In genomic region chr16:66267287-66268137, GRCh38 we compare ENCODE assay signal across 18 cellular contexts.
DNase-seq lines count a peak whose midpoint lies in the region; ATAC-seq, FAIRE-seq and TF ChIP-seq lines count a peak whose summit lies in the region.
"Had no signal": no experiment of that assay in that cellular context is flagged by ENCODE, and none has a peak within 500 bp of the region (broad histone marks: within the 10 kb centered on the region; RNA-seq: fewer than 3 reads in every experiment).

No MANE protein-coding gene starts in this region.

- no peaks in the 10 kb centered on the region for H4K20me1 ChIP-seq in mammary epithelial cell (ENCODE audit: insufficient read depth, low read length)
- H4K20me1 ChIP-seq in H1 (replicated peaks in 1 of 2; ENCODE audit: control insufficient read depth in 1 of 2, insufficient read depth in 2 of 2, low read length in 2 of 2) = no peaks in the 10 kb centered on the region
- H4K20me1 ChIP-seq in Karpas-422 (ENCODE audit: insufficient read depth, low read depth, low read length) = no peaks in the 10 kb centered on the region

- WGBS in mammary epithelial cell (ENCODE audit: low coverage, missing lambda C conversion rate) = 93% methylated on average over 12 of the region's 12 CpGs
- 77% methylated on average over 11 of the region's 12 CpGs; no CpG with 5 or more reads in 1 of the 2 experiments for WGBS in H1 (ENCODE audit: extremely low coverage in 1 of 2, insufficient coverage in 1 of 2, insufficient read length in 1 of 2, insufficient replicate concordance in 2 of 2, low coverage in 1 of 2, low lambda C conversion rate in 2 of 2, missing lambda C conversion rate in 1 of 2), 2 experiments

- H2AK5ac ChIP-seq in H1 (ENCODE audit: low read depth, low read length) = no peak overlapping the region

- H3K4ac ChIP-seq in H1 (replicated peaks; ENCODE audit: insufficient read length, low read depth, low read length) = no peak overlapping the region

- in situ Hi-C loops in mammary epithelial cell (cut with MboI; ENCODE audit: low sequenced_read_pairs in 2 of 2) = no loop called here

- TF ChIP-seq CTCF in breast epithelium (IDR thresholded peaks at IDR 0.05) = no peak
- no peak for TF ChIP-seq CTCF in mammary epithelial cell (conservative IDR thresholded peaks at IDR 0.05 in 1 of 2, IDR thresholded peaks at IDR 0.05 in 1 of 2; ENCODE audit: extremely low read depth in 1 of 2, insufficient read depth in 1 of 2, low read depth in 1 of 2, low read length in 2 of 2)
- no peak for TF ChIP-seq CTCF in H1 (IDR thresholded peaks at IDR 0.05; ENCODE audit: control extremely low read depth in 1 of 3, insufficient read depth in 1 of 3, low read depth in 1 of 3, low read length in 3 of 3)
- no peak for TF ChIP-seq CTCF in nephron (IDR thresholded peaks at IDR 0.05; ENCODE audit: unreplicated experiment in 3 of 3)
- no peak for TF ChIP-seq CTCF in uterus (IDR thresholded peaks at IDR 0.05)

- H3K27ac ChIP-seq in breast epithelium = peak overlapping the region; percentile 61 to 64
- H3K27ac ChIP-seq in mammary epithelial cell (ENCODE audit: insufficient read depth, low read depth, low read length) = no peak overlapping the region
- no peak overlapping the region for H3K27ac ChIP-seq in H1 (ENCODE audit: low read depth, low read length)
- H3K27ac ChIP-seq in uterus = peak overlapping the region; percentile 5 to 71
- no peak overlapping the region for H3K27ac ChIP-seq in Karpas-422 (ENCODE audit: low read length)
- H3K27ac ChIP-seq: PC-9 had no signal

- H3K4me2 ChIP-seq in mammary epithelial cell (ENCODE audit: insufficient read depth, low read depth, low read length) = no peak overlapping the region
- H3K4me2 ChIP-seq in H1 (ENCODE audit: insufficient read depth in 1 of 2, low read depth in 2 of 2, low read length in 2 of 2) = no peak overlapping the region
- no peak overlapping the region for H3K4me2 ChIP-seq in Karpas-422 (ENCODE audit: low read depth, low read length, poor library complexity, severe bottlenecking)
- H3K4me2 ChIP-seq: PC-9 had no signal

- CTCF ChIA-PET in mammary epithelial cell (lab: Charles Lee; ENCODE audit: low non-redundant PET) = no interaction called here
- CTCF ChIA-PET in H1 (lab: Charles Lee; ENCODE audit: partially characterized antibody) = interaction anchor here (0.6 to 1.2 kb wide), 7 partner anchors 22 to 688 kb away, joined by 3 to 5 read pairs (median 3); no protein-coding TSS in a partner anchor

- no peak for ATAC-seq in GM19463 (IDR thresholded peaks at IDR 0.05; ENCODE audit: unreplicated experiment)
- no peak for ATAC-seq in HG02763 (IDR thresholded peaks at IDR 0.05; ENCODE audit: unreplicated experiment)
- ATAC-seq: naive thymus-derived CD8-positive, alpha-beta T cell had no signal

- H3K9ac ChIP-seq in mammary epithelial cell (ENCODE audit: insufficient read depth, low read length) (no peak overlapping the region), H1 (replicated peaks in 1 of 4; ENCODE audit: extremely low read depth in 1 of 4, low read depth in 3 of 4, low read length in 3 of 4) (no peak overlapping the region; a peak in 1 of 7 replicates), Karpas-422 (ENCODE audit: low read length) (no peak overlapping the region)

- H2BK120ac ChIP-seq in H1 (replicated peaks; ENCODE audit: low read depth, low read length) = no peak overlapping the region

- no peaks in the 10 kb centered on the region for H3K9me2 ChIP-seq in Karpas-422 (replicated peaks; ENCODE audit: insufficient read depth, low read length)

- no peaks in the 10 kb centered on the region for H3K36me3 ChIP-seq in breast epithelium
- H3K36me3 ChIP-seq in mammary epithelial cell (ENCODE audit: insufficient read depth, low read length) = no peaks in the 10 kb centered on the region
- no peaks in the 10 kb centered on the region for H3K36me3 ChIP-seq in H1 (ENCODE audit: control insufficient read depth in 2 of 4, insufficient read depth in 4 of 4, low read length in 3 of 4)
- no peaks in the 10 kb centered on the region for H3K36me3 ChIP-seq in uterus
- no peaks in the 10 kb centered on the region for H3K36me3 ChIP-seq in Karpas-422 (ENCODE audit: insufficient read depth, low read length)

- intact Hi-C loops in breast epithelium (cut with DNase I; ENCODE audit: low total_unique reads) (loop anchor here (5.0 kb wide), 1 partner anchor 180 kb away; no protein-coding TSS in a partner anchor), mammary epithelial cell (cut with micrococcal nuclease) (no loop called here), uterus (cut with DNase I; ENCODE audit: low total_unique reads) (no loop called here)

- dilution Hi-C loops in mammary epithelial cell (cut with HindIII; ENCODE audit: low sequenced_read_pairs) = loop anchor here (25.0 kb wide), 1 partner anchor 880 kb away; no protein-coding TSS in a partner anchor

- no peak overlapping the region for H3K14ac ChIP-seq in H1 (ENCODE audit: insufficient read length)

- no peak overlapping the region; the same call in 1 of the 2 replicates for H3K18ac ChIP-seq in H1 (ENCODE audit: extremely low read depth, low read length)

- H3K23me2 ChIP-seq in H1 (ENCODE audit: low read depth, low read length) = no peaks in the 10 kb centered on the region; the same call in 1 of the 2 replicates

- H3K79me2 ChIP-seq in mammary epithelial cell (ENCODE audit: insufficient read depth, low read length) = no peaks in the 10 kb centered on the region
- H3K79me2 ChIP-seq in H1 (ENCODE audit: control insufficient read depth in 1 of 2, insufficient read depth in 2 of 2, low read length in 2 of 2) = no peaks in the 10 kb centered on the region
- H3K79me2 ChIP-seq in Karpas-422 (ENCODE audit: low read length) = no peaks in the 10 kb centered on the region

- H3K27me3 ChIP-seq in breast epithelium = no peaks in the 10 kb centered on the region
- H3K27me3 ChIP-seq in mammary epithelial cell (ENCODE audit: insufficient read depth, low read length) = no peaks in the 10 kb centered on the region
- H3K27me3 ChIP-seq in H1 (replicated peaks in 1 of 4; ENCODE audit: control insufficient read depth in 3 of 4, extremely low read depth in 1 of 4, insufficient read depth in 3 of 4, low read length in 3 of 4) = peaks cover 0 to 10% (median 3%) of the 10 kb centered on the region in 4 experiments; a peak in 5 of 7 replicates
- no peaks in the 10 kb centered on the region for H3K27me3 ChIP-seq in uterus
- no peaks in the 10 kb centered on the region for H3K27me3 ChIP-seq in Karpas-422 (ENCODE audit: low read length)

- H4K91ac ChIP-seq in H1 (replicated peaks; ENCODE audit: insufficient read length, low read length) = no peak overlapping the region

- H3K4me3 ChIP-seq in breast epithelium (no peak overlapping the region), mammary epithelial cell (replicated peaks in 1 of 3; ENCODE audit: insufficient read depth in 1 of 3, low read depth in 2 of 3, low read length in 3 of 3) (no peak overlapping the region), H1 (ENCODE audit: extremely low read depth in 1 of 4, insufficient read depth in 2 of 4, low read depth in 3 of 4, low read length in 4 of 4) (no peak overlapping the region), uterus (no peak overlapping the region), Karpas-422 (ENCODE audit: low read length) (no peak overlapping the region)
- H3K4me3 ChIP-seq: PC-9 had no signal

- no peak for TF ChIP-seq POLR2A in breast epithelium (IDR thresholded peaks at IDR 0.05)
- no peak for TF ChIP-seq POLR2A in H1 (IDR thresholded peaks at IDR 0.05; ENCODE audit: control extremely low read depth in 1 of 2, low read depth in 2 of 2, low read length in 2 of 2)
- no peak for TF ChIP-seq POLR2A in uterus (IDR thresholded peaks at IDR 0.05)

- no peak overlapping the region for H4K8ac ChIP-seq in H1 (ENCODE audit: extremely low read depth, insufficient read depth, low read length)

- 0 out of 2 replicates have a peak overlapping the region, but pooled peaks have one; percentile 49 for H2BK5ac ChIP-seq in H1 (ENCODE audit: low read depth, low read length)

- peak; percentile 15 to 35 for DNase-seq in breast epithelium (ENCODE audit: low spot score in 2 of 2)
- DNase-seq in mammary epithelial cell = no peak
- DNase-seq in H1 (ENCODE audit: low read depth in 1 of 2, low spot score in 2 of 2) = no peak
- peak in 1 of 2 donors; percentile 25 for DNase-seq in uterus
- DNase-seq in Karpas-422 = no peak
- DNase-seq: activated CD4-positive, alpha-beta T cell treated with anti-CD3 and anti-CD28 coated beads, Interleukin-2, amount 50 U/mL, for 1 hour; central memory CD4-positive, alpha-beta T cell; naive thymus-derived CD8-positive, alpha-beta T cell; NCI-H1048; NCI-H774; PC-9; stimulated activated CD4-positive, alpha-beta T cell treated with anti-CD3 and anti-CD28 coated beads, Interleukin-2, amount 100 ng/mL, for 24 hours had no signal

- no peak for TF ChIP-seq RAD21 in H1 (IDR thresholded peaks at IDR 0.05 in 1 of 2, conservative IDR thresholded peaks at IDR 0.05 in 1 of 2; ENCODE audit: low read depth in 2 of 2, low read length in 2 of 2)

- H2BK15ac ChIP-seq in H1 (ENCODE audit: low read length) = peak overlapping the region; percentile 83; the same call in 1 of the 2 replicates

- H3K9me3 ChIP-seq in breast epithelium (no peaks in the 10 kb centered on the region), mammary epithelial cell (replicated peaks; ENCODE audit: insufficient read depth, low read length) (no peaks in the 10 kb centered on the region), H1 (ENCODE audit: insufficient read depth in 2 of 2, low read depth in 1 of 2, low read length in 1 of 2) (no peaks in the 10 kb centered on the region), uterus (no peaks in the 10 kb centered on the region), Karpas-422 (ENCODE audit: low read length) (no peaks in the 10 kb centered on the region)

- FAIRE-seq in H1 (lab: Jason Lieb, UNC) = no peak
- FAIRE-seq: A204.1 had no signal

- peak overlapping the region in 2 of 3 experiments; percentile 20 to 38 for H3K4me3 Mint-ChIP-seq in nephron
- H3K4me3 Mint-ChIP-seq: CD4-positive, alpha-beta T cell; IgD-negative memory B cell; naive thymus-derived CD8-positive, alpha-beta T cell had no signal

- H2AFZ ChIP-seq in mammary epithelial cell (ENCODE audit: low read depth, low read length) (no peak overlapping the region), H1 (ENCODE audit: low read length) (0 out of 2 replicates have a peak overlapping the region, but pooled peaks have one; percentile 15), Karpas-422 (ENCODE audit: low read length) (no peak overlapping the region)
- H2AFZ ChIP-seq: PC-9 had no signal

- peaks cover 10% of the 10 kb centered on the region for H3K27me3 Mint-ChIP-seq in nephron (ENCODE audit: low read depth)

- H3K27ac Mint-ChIP-seq in nephron = peak overlapping the region; percentile 95 to 98 (median 97)
- H3K27ac Mint-ChIP-seq: CD4-positive, alpha-beta T cell; IgD-negative memory B cell; naive thymus-derived CD8-positive, alpha-beta T cell had no signal

- no peaks in the 10 kb centered on the region for H3K79me1 ChIP-seq in H1 (ENCODE audit: low read depth, low read length)

- TF ChIP-seq EP300 in H1 (IDR thresholded peaks at IDR 0.05; ENCODE audit: borderline replicate concordance in 1 of 2, low read depth in 2 of 2, low read length in 2 of 2) = no peak

- H3K4me1 ChIP-seq in breast epithelium = no peaks in the 10 kb centered on the region
- peaks cover 21% of the 10 kb centered on the region for H3K4me1 ChIP-seq in mammary epithelial cell (ENCODE audit: insufficient read depth, low read length)
- peaks cover 0 to 10% (median 6%) of the 10 kb centered on the region in 4 experiments; a peak in 5 of 7 replicates for H3K4me1 ChIP-seq in H1 (replicated peaks in 1 of 4; ENCODE audit: control insufficient read depth in 3 of 4, insufficient read depth in 4 of 4, low read length in 3 of 4)
- peaks cover 4 to 6% of the 10 kb centered on the region in 2 donors for H3K4me1 ChIP-seq in uterus
- H3K4me1 ChIP-seq in Karpas-422 (ENCODE audit: low read length) = no peaks in the 10 kb centered on the region

- peak overlapping the region; percentile 61; the same call in 1 of the 2 replicates for H2BK20ac ChIP-seq in H1 (ENCODE audit: low read length)

- no TSS peak for BruUV-seq in mammary epithelial cell (replicated peaks; lab: Mats Ljungman, UMichigan)

- H3K9me3 Mint-ChIP-seq in nephron = no peaks in the 10 kb centered on the region
- H3K9me3 Mint-ChIP-seq: CD4-positive, alpha-beta T cell; IgD-negative memory B cell; naive thymus-derived CD8-positive, alpha-beta T cell had no signal

- H3K56ac ChIP-seq in H1 (replicated peaks; ENCODE audit: insufficient read length, low read depth, low read length) = no peak overlapping the region

- POLR2A ChIA-PET in H1 (lab: Charles Lee; ENCODE audit: partially characterized antibody) = interaction anchor here (0.6 kb wide), 1 partner anchor 711 kb away, joined by 3 read pairs; no protein-coding TSS in a partner anchor

- H3K4me1 Mint-ChIP-seq in nephron = peaks cover 71% of the 10 kb centered on the region

- H3K36me3 Mint-ChIP-seq in nephron (ENCODE audit: low read depth) = no peaks in the 10 kb centered on the region
- H3K36me3 Mint-ChIP-seq: IgD-negative memory B cell; naive thymus-derived CD8-positive, alpha-beta T cell had no signal

- H3K23ac ChIP-seq in H1 (ENCODE audit: insufficient read length) = no peak overlapping the region

- no peak overlapping the region for H4K5ac ChIP-seq in H1 (ENCODE audit: insufficient read length, low read depth, low read length)

- H2BK12ac ChIP-seq in H1 (ENCODE audit: low read depth, low read length) = peak overlapping the region; percentile 84; the same call in 1 of the 2 replicates

Comparison
In these comparisons a context has a peak if more than half of its experiments do, and no peak if none do; other contexts are left out.
1. DNase-seq: peak in breast epithelium (2 of 2); none in mammary epithelial cell (single experiment), H1 (0 of 2) and Karpas-422 (single experiment).
2. H3K27ac ChIP-seq: peak in breast epithelium (2 of 2) and uterus (2 of 2); none in mammary epithelial cell (single experiment), H1 (single experiment) and Karpas-422 (single experiment).